In the genomic region with DNA sequence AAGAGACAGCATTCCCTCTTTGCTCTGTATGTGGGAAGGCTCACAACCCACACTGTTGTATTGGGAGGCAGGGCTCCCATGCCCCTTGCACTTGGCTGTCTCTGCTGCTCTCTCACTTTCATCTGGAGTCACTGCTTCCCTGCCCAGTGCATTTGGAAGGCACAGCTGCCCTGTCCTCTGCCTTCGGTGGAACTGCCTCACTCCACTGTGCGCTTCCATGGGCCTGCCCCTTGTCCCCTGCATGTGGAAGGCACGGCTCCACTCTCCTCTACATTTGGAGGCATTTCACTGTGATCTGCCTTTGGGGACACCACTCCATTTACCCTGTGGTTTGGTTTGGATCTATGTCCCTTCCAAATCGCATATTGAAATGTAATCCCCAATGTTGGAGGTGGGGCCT, we compare ENCODE assay signal across 20 cellular contexts. TPM values are rescaled to one million over a fixed set of nuclear protein-coding genes. Genes with fewer than 3 reads are reported as not detected.
A peak's percentile ranks its signal among the peaks of the same experiment; 100 is the strongest.
DNase-seq lines count a peak whose midpoint lies in the region; ATAC-seq, FAIRE-seq and TF ChIP-seq lines count a peak whose summit lies in the region.
"Had no signal": no experiment of that assay in that cellular context is flagged by ENCODE, and none has a peak within 500 bp of the region (broad histone marks: within the 10 kb centered on the region; RNA-seq: fewer than 3 reads in every experiment).

No MANE protein-coding gene starts in this region.

- H3K9me3 Mint-ChIP-seq in activated T-cell treated with anti-CD3 and anti-CD28 coated beads, Interleukin-2, amount 50 U/mL, for 24 hours = no peaks in the 10 kb centered on the region
- no peaks in the 10 kb centered on the region for H3K9me3 Mint-ChIP-seq in chondrocyte (ENCODE audit: low read depth)
- H3K9me3 Mint-ChIP-seq in osteocyte (ENCODE audit: unreplicated experiment) = peaks cover 7% of the 10 kb centered on the region
- H3K9me3 Mint-ChIP-seq in activated naive CD8-positive, alpha-beta T cell treated with anti-CD3 and anti-CD28 coated beads, Interleukin-2, amount 50 U/mL, for 24 hours = no peaks in the 10 kb centered on the region

- no peaks in the 10 kb centered on the region for H3K36me3 Mint-ChIP-seq in activated T-cell treated with anti-CD3 and anti-CD28 coated beads, Interleukin-2, amount 50 U/mL, for 24 hours (ENCODE audit: low read depth)
- H3K36me3 Mint-ChIP-seq in chondrocyte (ENCODE audit: low read depth) (no peaks in the 10 kb centered on the region), osteocyte (ENCODE audit: unreplicated experiment) (no peaks in the 10 kb centered on the region)
- H3K36me3 Mint-ChIP-seq in activated naive CD8-positive, alpha-beta T cell treated with anti-CD3 and anti-CD28 coated beads, Interleukin-2, amount 50 U/mL, for 24 hours (ENCODE audit: low read depth) = no peaks in the 10 kb centered on the region
- H3K36me3 Mint-ChIP-seq: CD14-positive monocyte had no signal

- H3K4me1 Mint-ChIP-seq in activated T-cell treated with anti-CD3 and anti-CD28 coated beads, Interleukin-2, amount 50 U/mL, for 24 hours (ENCODE audit: low read depth) = no peaks in the 10 kb centered on the region
- H3K4me1 Mint-ChIP-seq in chondrocyte (ENCODE audit: low read depth) (no peaks in the 10 kb centered on the region), osteocyte (ENCODE audit: unreplicated experiment) (no peaks in the 10 kb centered on the region)
- H3K4me1 Mint-ChIP-seq in activated naive CD8-positive, alpha-beta T cell treated with anti-CD3 and anti-CD28 coated beads, Interleukin-2, amount 50 U/mL, for 24 hours = no peaks in the 10 kb centered on the region

- H3K27me3 Mint-ChIP-seq in activated T-cell treated with anti-CD3 and anti-CD28 coated beads, Interleukin-2, amount 50 U/mL, for 24 hours = no peaks in the 10 kb centered on the region
- H3K27me3 Mint-ChIP-seq in chondrocyte (ENCODE audit: low read depth) (no peaks in the 10 kb centered on the region), osteocyte (ENCODE audit: unreplicated experiment) (no peaks in the 10 kb centered on the region)
- H3K27me3 Mint-ChIP-seq in activated naive CD8-positive, alpha-beta T cell treated with anti-CD3 and anti-CD28 coated beads, Interleukin-2, amount 50 U/mL, for 24 hours = no peaks in the 10 kb centered on the region

- no peak overlapping the region for H3K27ac Mint-ChIP-seq in activated T-cell treated with anti-CD3 and anti-CD28 coated beads, Interleukin-2, amount 50 U/mL, for 24 hours
- H3K27ac Mint-ChIP-seq in chondrocyte (ENCODE audit: unreplicated experiment) = no peak overlapping the region
- no peak overlapping the region for H3K27ac Mint-ChIP-seq in osteocyte (ENCODE audit: unreplicated experiment)
- no peak overlapping the region for H3K27ac Mint-ChIP-seq in activated naive CD8-positive, alpha-beta T cell treated with anti-CD3 and anti-CD28 coated beads, Interleukin-2, amount 50 U/mL, for 24 hours
- H3K27ac Mint-ChIP-seq: CD14-positive monocyte had no signal

- H3K4me3 Mint-ChIP-seq in activated T-cell treated with anti-CD3 and anti-CD28 coated beads, Interleukin-2, amount 50 U/mL, for 24 hours = no peak overlapping the region
- H3K4me3 Mint-ChIP-seq in chondrocyte (ENCODE audit: unreplicated experiment) = no peak overlapping the region
- no peak overlapping the region for H3K4me3 Mint-ChIP-seq in osteocyte (ENCODE audit: unreplicated experiment)
- no peak overlapping the region for H3K4me3 Mint-ChIP-seq in activated naive CD8-positive, alpha-beta T cell treated with anti-CD3 and anti-CD28 coated beads, Interleukin-2, amount 50 U/mL, for 24 hours
- H3K4me3 Mint-ChIP-seq: CD14-positive monocyte had no signal

- peak; percentile 3 for DNase-seq in activated T-cell treated with anti-CD3 and anti-CD28 coated beads, Interleukin-2, amount 50 U/mL, for 24 hours
- no peak for DNase-seq in activated T-cell treated with anti-CD3 and anti-CD28 coated beads for 4 hours
- peak; percentile 48 for DNase-seq in chondrocyte (ENCODE audit: low spot score)
- DNase-seq in osteocyte (ENCODE audit: extremely low spot score, unreplicated experiment) = peak; percentile 51
- DNase-seq in urothelium cell line (ENCODE audit: low spot score) = no peak
- no peak for DNase-seq in activated naive CD8-positive, alpha-beta T cell treated with anti-CD3 and anti-CD28 coated beads, Interleukin-2, amount 50 U/mL, for 24 hours
- DNase-seq in putamen (ENCODE audit: low spot score) = no peak
- DNase-seq: COR-L47, DMS153, Karpas-422, MM.1S, NCI-H1105 treated with DMSO at 0.1 percent for 48 hours, NCI-H187 treated with DMSO at 0.1 percent for 48 hours, NCI-H2171, NCI-H446 treated with DMSO at 0.1 percent for 48 hours, NCI-H748 treated with DMSO at 0.1 percent for 48 hours, PC-9 had no signal

- FAIRE-seq in urothelium cell line (lab: Jason Lieb, UNC) = peak; percentile 53
- FAIRE-seq: A549 had no signal

- TF ChIP-seq CTCF in chondrocyte (IDR thresholded peaks at IDR 0.05) (no peak), osteocyte (IDR thresholded peaks at IDR 0.05) (no peak)

- ATAC-seq in HG03045 (IDR thresholded peaks at IDR 0.05; ENCODE audit: unreplicated experiment) = no peak
- ATAC-seq in activated naive CD8-positive, alpha-beta T cell treated with anti-CD3 and anti-CD28 coated beads, Interleukin-2, amount 50 U/mL, for 24 hours = no peak

RNA-seq across cellular contexts. Expression of a gene that starts 9.1 kb away (rescaled TPM):
- total RNA-seq in chondrocyte (1.5 to 1.7 TPM (median 1.7 TPM) in 3 replicates), osteocyte (1.3 and 1.6 TPM in 2 replicates)

RNA-seq across cellular contexts. Expression of a gene that starts 32.0 kb away (rescaled TPM):
- total RNA-seq in chondrocyte (3.1 to 6.0 TPM (median 5.9 TPM) in 3 replicates), osteocyte (0.57 and 1.4 TPM in 2 replicates)

RNA-seq across cellular contexts. Expression of a gene that starts 57.9 kb away (rescaled TPM):
- 4.7 to 6.0 TPM (median 4.8 TPM) in 3 replicates for total RNA-seq in chondrocyte
- 7.0 and 7.6 TPM in 2 replicates for total RNA-seq in osteocyte

Comparison
In these comparisons a context has a peak if more than half of its experiments do, and no peak if none do; other contexts are left out.
1. DNase-seq: peak in activated T-cell treated with anti-CD3 and anti-CD28 coated beads, Interleukin-2, amount 50 U/mL, for 24 hours (single experiment), chondrocyte (single experiment) and osteocyte (single experiment); none in activated T-cell treated with anti-CD3 and anti-CD28 coated beads for 4 hours (single experiment), urothelium cell line (single experiment), activated naive CD8-positive, alpha-beta T cell treated with anti-CD3 and anti-CD28 coated beads, Interleukin-2, amount 50 U/mL, for 24 hours (single experiment) and putamen (single experiment).